ENCODE assay signal across 1 cellular context in genomic region chr16:14346278-14347142, GRCh38.
TF ChIP-seq lines count a peak whose summit lies in the region.

No MANE protein-coding gene starts in this region.

TF ChIP-seq in HepG2, 621 proteins besides CTCF, POLR2A, EP300 and RAD21 (continued from another document and continues in another):
- no peak for TF ChIP-seq ZNF512B (CRISPR knock-in tag; IDR thresholded peaks at IDR 0.05; ENCODE audit: borderline replicate concordance)
- TF ChIP-seq ZNF335 (CRISPR knock-in tag; IDR thresholded peaks at IDR 0.05): no peak
- no peak for TF ChIP-seq SIX4 (CRISPR knock-in tag; IDR thresholded peaks at IDR 0.05)
- TF ChIP-seq NR1H2 (CRISPR knock-in tag; IDR thresholded peaks at IDR 0.05; ENCODE audit: borderline replicate concordance, low read depth): no peak
- TF ChIP-seq ZHX2 (IDR thresholded peaks at IDR 0.05; ENCODE audit: low read depth): no peak
- TF ChIP-seq ZHX2 (CRISPR knock-in tag; IDR thresholded peaks at IDR 0.05; ENCODE audit: borderline replicate concordance): no peak
- TF ChIP-seq ZNF703 (CRISPR knock-in tag; IDR thresholded peaks at IDR 0.05; ENCODE audit: borderline replicate concordance): no peak
- 0 out of 2 replicates have a peak, but pooled peaks have one; percentile 19 for TF ChIP-seq ZNF709 (CRISPR knock-in tag; IDR thresholded peaks at IDR 0.05)
- no peak for TF ChIP-seq CEBPB (IDR thresholded peaks at IDR 0.05; ENCODE audit: borderline replicate concordance, low read depth, low read length)
- no peak for TF ChIP-seq NFE2L2 (IDR thresholded peaks at IDR 0.05; ENCODE audit: low read length)
- no peak for TF ChIP-seq ZNF414 (CRISPR knock-in tag; IDR thresholded peaks at IDR 0.05)
- no peak for TF ChIP-seq PCBP1 (IDR thresholded peaks at IDR 0.05; ENCODE audit: borderline replicate concordance, low read depth, low read length)
- no peak for TF ChIP-seq ZNF142 (CRISPR knock-in tag; IDR thresholded peaks at IDR 0.05)
- no peak for TF ChIP-seq THAP9 (CRISPR knock-in tag; IDR thresholded peaks at IDR 0.05; ENCODE audit: borderline replicate concordance)
- no peak for TF ChIP-seq ZNF691 (CRISPR knock-in tag; IDR thresholded peaks at IDR 0.05; ENCODE audit: borderline replicate concordance, low read depth)
- no peak for TF ChIP-seq MAZ (IDR thresholded peaks at IDR 0.05; ENCODE audit: borderline replicate concordance, low read depth, low read length)
- no peak for TF ChIP-seq MAZ (CRISPR knock-in tag; IDR thresholded peaks at IDR 0.05; ENCODE audit: low read depth)
- no peak for TF ChIP-seq POLR2AphosphoS2 (IDR thresholded peaks at IDR 0.05; ENCODE audit: low read depth, low read length)
- no peak for TF ChIP-seq HMG20B (CRISPR knock-in tag; conservative IDR thresholded peaks at IDR 0.05)
- TF ChIP-seq ATF3 (CRISPR knock-in tag; IDR thresholded peaks at IDR 0.05): no peak
- TF ChIP-seq MZF1 (CRISPR knock-in tag; IDR thresholded peaks at IDR 0.05; ENCODE audit: borderline replicate concordance): no peak
- no peak for TF ChIP-seq TIGD3 (CRISPR knock-in tag; IDR thresholded peaks at IDR 0.05; ENCODE audit: borderline replicate concordance)
- TF ChIP-seq THAP8 (CRISPR knock-in tag; IDR thresholded peaks at IDR 0.05; ENCODE audit: borderline replicate concordance): no peak
- TF ChIP-seq IRF2 (CRISPR knock-in tag; IDR thresholded peaks at IDR 0.05): no peak
- TF ChIP-seq TERF1 (CRISPR knock-in tag; IDR thresholded peaks at IDR 0.05): no peak
- no peak for TF ChIP-seq SP5 (CRISPR knock-in tag; IDR thresholded peaks at IDR 0.05; ENCODE audit: borderline replicate concordance, low read depth)
- TF ChIP-seq SCMH1 (CRISPR knock-in tag; IDR thresholded peaks at IDR 0.05; ENCODE audit: borderline replicate concordance): no peak
- TF ChIP-seq ZNF652 (CRISPR knock-in tag; IDR thresholded peaks at IDR 0.05; ENCODE audit: borderline replicate concordance, low read depth): no peak
- TF ChIP-seq CHD4 (IDR thresholded peaks at IDR 0.05; ENCODE audit: borderline replicate concordance, low read length): peak; percentile 27
- no peak for TF ChIP-seq ZNF782 (CRISPR knock-in tag; IDR thresholded peaks at IDR 0.05; ENCODE audit: borderline replicate concordance)
- no peak for TF ChIP-seq ZNF562 (CRISPR knock-in tag; IDR thresholded peaks at IDR 0.05; ENCODE audit: borderline replicate concordance)
